In genomic region chr4:166777760-166778159, GRCh38 we compare ENCODE assay signal across 18 cellular contexts.
"Had no signal": no experiment of that assay in that cellular context is flagged by ENCODE, and none has a peak within 500 bp of the region (broad histone marks: within the 10 kb centered on the region; RNA-seq: fewer than 3 reads in every experiment).

No MANE protein-coding gene starts in this region.

- DNase-seq: effector CD4-positive, alpha-beta T cell; endodermal cell; erythroblast; foreskin keratinocyte; head of caudate nucleus; kidney; left cardiac atrium; left ventricle myocardium inferior; lower lobe of right lung; natural killer cell; sigmoid colon; stimulated activated CD4-positive, alpha-beta T cell treated with anti-CD3 and anti-CD28 coated beads, Interleukin-2, amount 100 ng/mL, for 24 hours; stimulated activated CD4-positive, alpha-beta T cell treated with anti-CD3 and anti-CD28 coated beads, Interleukin-4, amount 100 ng/mL, for 4 hours; stimulated activated naive B cell treated with anti-CD40 and anti-IgM and Interleukin-4, amounts not matched to agents 10 μg/mL and 1 μg/mL and 100 μg/mL, for 72 hours; stimulated activated naive CD8-positive, alpha-beta T cell treated with anti-CD3 and anti-CD28 coated beads, Interleukin-15, amount 100 ng/mL, for 72 hours; testis; upper lobe of right lung had no signal

- FAIRE-seq: endothelial cell of umbilical vein, kidney had no signal

- ATAC-seq: foreskin keratinocyte; left cardiac atrium; lower lobe of right lung; natural killer cell; stimulated activated naive B cell treated with anti-CD40 and anti-IgM and Interleukin-4, amounts not matched to agents 10 μg/mL and 1 μg/mL and 100 μg/mL, for 72 hours; stimulated activated naive CD8-positive, alpha-beta T cell treated with anti-CD3 and anti-CD28 coated beads, Interleukin-15, amount 100 ng/mL, for 72 hours; upper lobe of right lung had no signal
